In the genomic region with DNA sequence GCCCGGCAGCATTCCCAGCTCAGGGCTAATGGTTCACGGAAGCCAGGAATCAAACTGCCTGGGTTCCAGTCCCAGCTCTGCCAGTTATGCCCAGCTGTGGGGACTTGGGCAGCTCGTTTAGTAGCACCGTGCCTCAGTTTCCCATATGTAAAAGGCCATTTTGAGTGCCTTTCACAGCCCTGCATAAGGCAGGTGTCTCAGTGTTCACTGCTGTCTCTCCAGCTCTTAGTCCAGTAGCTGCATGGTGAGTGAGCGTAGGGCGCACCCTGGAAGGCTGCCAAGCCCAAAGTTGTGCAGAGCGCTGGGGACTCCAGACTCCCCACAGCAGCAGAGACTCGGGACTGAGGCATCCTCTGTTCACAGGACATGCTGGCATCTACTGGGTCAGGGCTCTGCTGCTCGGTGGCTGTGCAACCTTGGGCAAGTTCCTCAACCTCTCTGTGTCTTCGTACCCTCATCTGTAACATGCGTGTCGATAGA, we compare ENCODE assay signal across 2 cellular contexts.
TF ChIP-seq lines count a peak whose summit lies in the region.

No MANE protein-coding gene starts in this region.

TF ChIP-seq in HEK293, 187 proteins besides CTCF, POLR2A, EP300 and RAD21:
- TF ChIP-seq ZNF610 (tag by site-specific recombination; IDR thresholded peaks at IDR 0.05; ENCODE audit: borderline replicate concordance), result no peak
- peak; percentile 43; the same call in 1 of the 2 replicates for TF ChIP-seq ZNF140 (tag by site-specific recombination; IDR thresholded peaks at IDR 0.05)
- TF ChIP-seq HOXD13 (CRISPR knock-in tag; IDR thresholded peaks at IDR 0.05; ENCODE audit: borderline replicate concordance), result 0 out of 2 replicates have a peak, but pooled peaks have one; percentile 34
- no peak for TF ChIP-seq ZNF561 (tag by site-specific recombination; IDR thresholded peaks at IDR 0.05; ENCODE audit: borderline replicate concordance)
- no peak for TF ChIP-seq ZNF335 (tag by site-specific recombination; conservative IDR thresholded peaks at IDR 0.05)
- no peak for TF ChIP-seq SCRT1 (tag by site-specific recombination; IDR thresholded peaks at IDR 0.05; ENCODE audit: borderline replicate concordance)
- no peak for TF ChIP-seq ZSCAN16 (tag by site-specific recombination; IDR thresholded peaks at IDR 0.05)
- TF ChIP-seq ZNF138 (tag by site-specific recombination; IDR thresholded peaks at IDR 0.05; ENCODE audit: borderline replicate concordance), result no peak
- peak; percentile 97 for TF ChIP-seq ZNF768 (tag by site-specific recombination; IDR thresholded peaks at IDR 0.05)
- no peak for TF ChIP-seq ZSCAN30 (tag by site-specific recombination; IDR thresholded peaks at IDR 0.05)
- 0 out of 2 replicates have a peak, but pooled peaks have one; percentile 8 for TF ChIP-seq KLF8 (tag by site-specific recombination; IDR thresholded peaks at IDR 0.05)

TF ChIP-seq in H1, 55 proteins besides CTCF, POLR2A, EP300 and RAD21:
- TF ChIP-seq POLR2AphosphoS5 (IDR thresholded peaks at IDR 0.05; ENCODE audit: low read depth, low read length) (peak; percentile 47; the same call in 1 of the 2 replicates), JUND (IDR thresholded peaks at IDR 0.05; ENCODE audit: low read length) (no peak), KDM1A (IDR thresholded peaks at IDR 0.05; ENCODE audit: borderline replicate concordance, low read length) (peak; percentile 54; the same call in 1 of the 2 replicates)
